ENCODE assay signal across 24 cellular contexts in the genomic region with DNA sequence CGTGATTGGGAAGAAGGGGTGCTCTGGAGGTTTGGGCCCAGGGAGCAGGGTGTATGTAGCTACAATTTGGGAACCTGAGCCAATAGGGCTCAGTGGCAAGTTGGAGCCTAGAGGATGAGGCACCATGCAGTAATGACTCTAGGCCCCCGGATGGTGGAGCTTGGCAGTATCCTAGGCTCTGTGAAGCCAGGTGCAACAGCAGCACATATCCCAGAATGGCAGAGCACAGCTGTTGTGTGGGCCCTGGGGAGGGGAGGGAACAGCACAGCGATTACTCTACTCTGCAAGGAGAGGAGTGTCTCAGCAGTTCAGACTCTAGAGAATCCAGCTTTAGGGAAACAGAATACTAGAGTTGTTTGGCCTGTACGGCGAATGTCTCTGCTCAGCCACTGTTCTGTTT. TPM values are rescaled to one million over a fixed set of nuclear protein-coding genes. Genes with fewer than 3 reads are reported as not detected.
A peak's percentile ranks its signal among the peaks of the same experiment; 100 is the strongest.
DNase-seq lines count a peak whose midpoint lies in the region; ATAC-seq and TF ChIP-seq lines count a peak whose summit lies in the region.
"Had no signal": no experiment of that assay in that cellular context is flagged by ENCODE, and none has a peak within 500 bp of the region (broad histone marks: within the 10 kb centered on the region; RNA-seq: fewer than 3 reads in every experiment).

No MANE protein-coding gene starts in this region.

- H3K27me3 ChIP-seq in heart left ventricle (no peaks in the 10 kb centered on the region), Caco-2 (replicated peaks; ENCODE audit: control insufficient read depth, insufficient read depth, low read length) (no peaks in the 10 kb centered on the region)
- H3K27me3 ChIP-seq: pancreas, transverse colon had no signal

- H3K4me3 ChIP-seq in heart left ventricle (no peak overlapping the region), Caco-2 (ENCODE audit: low read depth, low read length) (no peak overlapping the region)
- H3K4me3 ChIP-seq: mucosa of descending colon, pancreas, transverse colon had no signal

- intact Hi-C loops in heart left ventricle (cut with DNase I) (loop anchor here in 1 of 10 donors (10.0 kb wide), 1 partner anchor 174 kb away; no protein-coding TSS in a partner anchor), cardiac septum (cut with DNase I) (no loop called here), Caco-2 (cut with micrococcal nuclease; ENCODE audit: unreplicated experiment) (no loop called here)

- H3K9me3 Mint-ChIP-seq in brain (peaks cover 0 to 11% (median 8%) of the 10 kb centered on the region in 5 experiments), neural crest cell (peaks cover 3% of the 10 kb centered on the region), Caco-2 (ENCODE audit: unreplicated experiment) (no peaks in the 10 kb centered on the region)
- no peaks in the 10 kb centered on the region for H3K9me3 Mint-ChIP-seq in T-helper 2 cell treated with Interferon-gamma antibody and Interleukin-4, amounts not matched to agents 5 μg/mL and 100 μg/mL, for 36 hours
- H3K9me3 Mint-ChIP-seq: activated naive CD8-positive, alpha-beta T cell treated with anti-CD3 and anti-CD28 coated beads, Interleukin-2, amount 50 U/mL, for 24 hours; activated T-helper 17 cell treated with anti-CD3 and anti-CD28 coated beads, Interleukin-2, amount 50 U/mL, for 72 hours; central memory CD8-positive, alpha-beta T cell had no signal

- H3K27me3 Mint-ChIP-seq in brain: no peaks in the 10 kb centered on the region
- H3K27me3 Mint-ChIP-seq in neural crest cell (ENCODE audit: low read depth): no peaks in the 10 kb centered on the region
- no peaks in the 10 kb centered on the region for H3K27me3 Mint-ChIP-seq in Caco-2 (ENCODE audit: insufficient read depth, unreplicated experiment)
- no peaks in the 10 kb centered on the region for H3K27me3 Mint-ChIP-seq in T-helper 2 cell treated with Interferon-gamma antibody and Interleukin-4, amounts not matched to agents 5 μg/mL and 100 μg/mL, for 36 hours (ENCODE audit: low read depth)
- H3K27me3 Mint-ChIP-seq: activated naive CD8-positive, alpha-beta T cell treated with anti-CD3 and anti-CD28 coated beads, Interleukin-2, amount 50 U/mL, for 24 hours; activated T-helper 17 cell treated with anti-CD3 and anti-CD28 coated beads, Interleukin-2, amount 50 U/mL, for 72 hours; central memory CD8-positive, alpha-beta T cell had no signal

- peak in 3 of 4 donors; percentile 12 to 55 (median 31) for ATAC-seq in heart left ventricle
- ATAC-seq: activated naive CD8-positive, alpha-beta T cell treated with anti-CD3 and anti-CD28 coated beads, Interleukin-2, amount 50 U/mL, for 24 hours; activated T-helper 17 cell treated with anti-CD3 and anti-CD28 coated beads, Interleukin-2, amount 50 U/mL, for 72 hours; left lobe of liver; mucosa of descending colon had no signal

- H3K36me3 Mint-ChIP-seq in brain: peaks cover 62% of the 10 kb centered on the region
- H3K36me3 Mint-ChIP-seq in neural crest cell (ENCODE audit: low read depth): peaks cover 21% of the 10 kb centered on the region
- H3K36me3 Mint-ChIP-seq in Caco-2 (ENCODE audit: insufficient read depth, unreplicated experiment): peaks cover 53% of the 10 kb centered on the region
- H3K36me3 Mint-ChIP-seq in T-helper 2 cell treated with Interferon-gamma antibody and Interleukin-4, amounts not matched to agents 5 μg/mL and 100 μg/mL, for 36 hours (ENCODE audit: low read depth): no peaks in the 10 kb centered on the region

- H3K4me3 Mint-ChIP-seq in brain: no peak overlapping the region
- no peak overlapping the region for H3K4me3 Mint-ChIP-seq in neural crest cell
- H3K4me3 Mint-ChIP-seq in Caco-2 (ENCODE audit: unreplicated experiment): no peak overlapping the region
- no peak overlapping the region for H3K4me3 Mint-ChIP-seq in T-helper 2 cell treated with Interferon-gamma antibody and Interleukin-4, amounts not matched to agents 5 μg/mL and 100 μg/mL, for 36 hours
- H3K4me3 Mint-ChIP-seq: activated naive CD8-positive, alpha-beta T cell treated with anti-CD3 and anti-CD28 coated beads, Interleukin-2, amount 50 U/mL, for 24 hours; activated T-helper 17 cell treated with anti-CD3 and anti-CD28 coated beads, Interleukin-2, amount 50 U/mL, for 72 hours; central memory CD8-positive, alpha-beta T cell had no signal

- BruUV-seq in Caco-2 (replicated peaks; lab: Mats Ljungman, UMichigan): no TSS peak

- no peak overlapping the region for H3K27ac ChIP-seq in heart left ventricle
- H3K27ac ChIP-seq: C4-2B, pancreas, transverse colon had no signal

- POLR2A ChIA-PET in Caco-2 (lab: Charles Lee): no interaction called here

- peaks cover 45% of the 10 kb centered on the region for H3K4me1 Mint-ChIP-seq in brain
- no peaks in the 10 kb centered on the region for H3K4me1 Mint-ChIP-seq in neural crest cell
- H3K4me1 Mint-ChIP-seq in Caco-2 (ENCODE audit: low read depth, unreplicated experiment): peaks cover 36% of the 10 kb centered on the region
- peaks cover 2% of the 10 kb centered on the region for H3K4me1 Mint-ChIP-seq in T-helper 2 cell treated with Interferon-gamma antibody and Interleukin-4, amounts not matched to agents 5 μg/mL and 100 μg/mL, for 36 hours (ENCODE audit: low read depth)
- H3K4me1 Mint-ChIP-seq: activated T-helper 17 cell treated with anti-CD3 and anti-CD28 coated beads, Interleukin-2, amount 50 U/mL, for 72 hours had no signal

- WGBS in heart left ventricle, 4 donors: 75 to 87% (median 85%) methylated on average over 4 to 5 of the region's 5 CpGs

- CTCF ChIA-PET in Caco-2 (lab: Charles Lee): no interaction called here

- H3K9me3 ChIP-seq in heart left ventricle: peaks cover 0 to 8% (median 0%) of the 10 kb centered on the region in 12 donors
- no peaks in the 10 kb centered on the region for H3K9me3 ChIP-seq in Caco-2
- H3K9me3 ChIP-seq: mucosa of descending colon, pancreas, transverse colon had no signal

- H3K36me3 ChIP-seq in heart left ventricle (peaks cover 0 to 32% (median 15%) of the 10 kb centered on the region in 9 donors), Caco-2 (ENCODE audit: control insufficient read depth, insufficient read depth, low read length) (peaks cover 1% of the 10 kb centered on the region)
- H3K36me3 ChIP-seq: transverse colon had no signal

- no peak for TF ChIP-seq POLR2A in heart left ventricle (IDR thresholded peaks at IDR 0.05)

- no peak for DNase-seq in heart left ventricle
- DNase-seq in cardiac septum (ENCODE audit: low spot score): no peak
- no peak for DNase-seq in neural crest cell (ENCODE audit: low read depth, low spot score)
- no peak for DNase-seq in Caco-2
- DNase-seq in NCI-H2081 treated with DMSO at 0.1 percent for 48 hours (lab: John Stamatoyannopoulos, UW): no peak
- no peak for DNase-seq in T-helper 2 cell treated with Interferon-gamma antibody and Interleukin-4, amounts not matched to agents 5 μg/mL and 100 μg/mL, for 36 hours (ENCODE audit: low spot score)
- DNase-seq in stimulated activated naive CD4-positive, alpha-beta T cell treated with Interleukin-2 at 50 U/mL for 16 hours (lab: John Stamatoyannopoulos, UW): no peak
- DNase-seq: activated naive CD8-positive, alpha-beta T cell treated with anti-CD3 and anti-CD28 coated beads, Interleukin-2, amount 50 U/mL, for 24 hours; DMS79; GOT3; KBM-7; mucosa of descending colon; NCI-H1105 treated with DMSO at 0.1 percent for 48 hours; NCI-H2227 treated with DMSO at 0.1 percent for 48 hours; pancreas; SIG-M5; T-helper 2 cell; transverse colon had no signal

- H3K4me1 ChIP-seq in heart left ventricle (peaks cover 4 to 63% (median 33%) of the 10 kb centered on the region in 12 donors), Caco-2 (peaks cover 12% of the 10 kb centered on the region)

- TF ChIP-seq CTCF in heart left ventricle (IDR thresholded peaks at IDR 0.05) (no peak), brain (conservative IDR thresholded peaks at IDR 0.05) (no peak), neural crest cell (conservative IDR thresholded peaks at IDR 0.05) (no peak), Caco-2 (IDR thresholded peaks at IDR 0.05; ENCODE audit: insufficient read depth in 1 of 2, low read depth in 1 of 2, low read length in 1 of 2, severe bottlenecking in 1 of 2, unreplicated experiment in 1 of 2) (no peak)

- H3K27ac Mint-ChIP-seq in brain (peak overlapping the region in 3 of 5 experiments; percentile 34 to 70 (median 59)), neural crest cell (ENCODE audit: unreplicated experiment) (peak overlapping the region; percentile 23), Caco-2 (ENCODE audit: unreplicated experiment) (no peak overlapping the region)
- no peak overlapping the region for H3K27ac Mint-ChIP-seq in T-helper 2 cell treated with Interferon-gamma antibody and Interleukin-4, amounts not matched to agents 5 μg/mL and 100 μg/mL, for 36 hours
- H3K27ac Mint-ChIP-seq: activated naive CD8-positive, alpha-beta T cell treated with anti-CD3 and anti-CD28 coated beads, Interleukin-2, amount 50 U/mL, for 24 hours; activated T-helper 17 cell treated with anti-CD3 and anti-CD28 coated beads, Interleukin-2, amount 50 U/mL, for 72 hours had no signal

RNA-seq across cellular contexts. Expression of a gene that starts 56.1 kb away (rescaled TPM):
- under 1 TPM in 2 of 9 donors, not detected in 7; 0.16 TPM for total RNA-seq in heart left ventricle
- under 1 TPM; 0.06 to 0.23 TPM for polyA plus RNA-seq in heart left ventricle
- total RNA-seq in cardiac septum: not detected
- polyA plus RNA-seq in brain (ENCODE audit: insufficient read depth, low read depth, low replicate concordance): 2.8 TPM
- 0.84 and 1.3 TPM in 2 replicates for total RNA-seq in neural crest cell
- total RNA-seq in Caco-2 (2022): not detected in 2 replicates
- total RNA-seq: activated CD8-positive, alpha-beta memory T cell treated with anti-CD3 and anti-CD28 coated beads for 36 hours; left lobe of liver had no signal

Comparison
In these comparisons a context has a peak if more than half of its experiments do, and no peak if none do; other contexts are left out.
1. H3K27ac Mint-ChIP-seq: peak in brain (3 of 5) and neural crest cell (single experiment); none in Caco-2 (single experiment) and T-helper 2 cell treated with Interferon-gamma antibody and Interleukin-4, amounts not matched to agents 5 μg/mL and 100 μg/mL, for 36 hours (single experiment).